ENCODE assay signal across 8 cellular contexts in the genomic region with DNA sequence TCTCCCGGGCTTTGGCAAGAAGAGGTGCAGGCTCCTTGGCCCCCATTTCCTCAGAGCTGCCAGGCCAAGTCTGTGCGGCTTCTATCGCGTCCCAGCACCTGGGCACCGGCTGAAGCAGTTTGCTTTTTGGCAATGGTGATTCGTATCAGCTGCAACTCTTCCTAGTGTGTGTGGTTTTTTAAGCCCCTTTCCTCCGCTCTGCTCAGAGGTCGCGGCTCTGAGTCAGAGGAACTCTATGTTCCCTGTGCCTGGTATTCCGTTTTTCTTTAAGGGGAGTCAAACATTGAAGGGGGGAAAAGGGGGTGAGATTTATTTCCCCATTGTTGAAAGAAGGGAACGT. TPM values are rescaled to one million over a fixed set of nuclear protein-coding genes. Genes with fewer than 3 reads are reported as not detected.
DNase-seq lines count a peak whose midpoint lies in the region; ATAC-seq and TF ChIP-seq lines count a peak whose summit lies in the region.

No MANE protein-coding gene starts in this region.

- H3K27me3 ChIP-seq in BJ (ENCODE audit: control insufficient read depth, insufficient read depth, low read length) (no peaks in the 10 kb centered on the region), fibroblast of lung (ENCODE audit: control insufficient read depth, insufficient read depth, low read length) (no peaks in the 10 kb centered on the region), osteoblast (ENCODE audit: insufficient read depth, low read length) (peaks cover 7% of the 10 kb centered on the region)

- H3K4me1 ChIP-seq in fibroblast of lung (ENCODE audit: control insufficient read depth, extremely low read depth, insufficient read depth, low read length) (peaks cover 2% of the 10 kb centered on the region), osteoblast (ENCODE audit: insufficient read depth, low read length) (peaks cover 6% of the 10 kb centered on the region)

- H3K9me3 ChIP-seq in fibroblast of lung (ENCODE audit: control insufficient read depth, insufficient read depth, low read depth, low read length) (no peaks in the 10 kb centered on the region), osteoblast (ENCODE audit: low read depth, low read length) (no peaks in the 10 kb centered on the region)

- CTCF ChIA-PET in BJ (lab: Yijun Ruan, JAX): interaction anchor here (0.7 kb wide), 1 partner anchor 14 kb away, joined by 3 read pairs; no protein-coding TSS in a partner anchor

- TF ChIP-seq CTCF in BJ (IDR thresholded peaks at IDR 0.05; ENCODE audit: insufficient read depth, low read depth, low read length) (no peak), fibroblast of lung (conservative IDR thresholded peaks at IDR 0.05 in 1 of 2, IDR thresholded peaks at IDR 0.05 in 1 of 2; ENCODE audit: low read depth in 1 of 2, low read length in 2 of 2) (no peak), osteoblast (IDR thresholded peaks at IDR 0.05; ENCODE audit: extremely low read depth, low read depth, low read length) (no peak)

- no peaks in the 10 kb centered on the region for H3K36me3 ChIP-seq in BJ (ENCODE audit: control insufficient read depth, insufficient read depth, low read length)
- H3K36me3 ChIP-seq in fibroblast of lung (ENCODE audit: control insufficient read depth, insufficient read depth, low read length): no peaks in the 10 kb centered on the region
- peaks cover 5% of the 10 kb centered on the region for H3K36me3 ChIP-seq in osteoblast (ENCODE audit: insufficient read depth, low read length)

- peak overlapping the region; percentile 94 for H3K27ac ChIP-seq in fibroblast of lung (ENCODE audit: insufficient read depth, low read length)
- H3K27ac ChIP-seq in osteoblast (ENCODE audit: low read depth, low read length): peak overlapping the region; percentile 91

- H2AFZ ChIP-seq in fibroblast of lung (ENCODE audit: low read length): peak overlapping the region; percentile 34
- peak overlapping the region; percentile 99 for H2AFZ ChIP-seq in osteoblast (ENCODE audit: low read length)

- POLR2A ChIA-PET in BJ (lab: Charles Lee): no interaction called here

- H3K79me2 ChIP-seq in fibroblast of lung (ENCODE audit: control insufficient read depth, insufficient read depth, low read length): peaks cover 46% of the 10 kb centered on the region
- H3K79me2 ChIP-seq in osteoblast (ENCODE audit: insufficient read depth, low read length): peaks cover 45% of the 10 kb centered on the region

- peaks cover 2% of the 10 kb centered on the region for H4K20me1 ChIP-seq in fibroblast of lung (ENCODE audit: control insufficient read depth, extremely low read depth, insufficient read depth, low read length)
- H4K20me1 ChIP-seq in osteoblast (ENCODE audit: insufficient read depth, low read length): peaks cover 34% of the 10 kb centered on the region

- H3K4me2 ChIP-seq in fibroblast of lung (ENCODE audit: extremely low read depth, insufficient read depth, low read length) (peak overlapping the region; percentile 61), osteoblast (ENCODE audit: insufficient read depth, low read length) (peak overlapping the region; percentile 92)

- H3K4me3 ChIP-seq in BJ (ENCODE audit: low read depth, low read length): peak overlapping the region; percentile 95
- H3K4me3 ChIP-seq in fibroblast of lung (replicated peaks in 1 of 4; ENCODE audit: control extremely low read depth in 1 of 4, insufficient read depth in 1 of 4, low read depth in 3 of 4, low read length in 4 of 4): peak overlapping the region; percentile 73 to 98 (median 84)
- peak overlapping the region; percentile 88 for H3K4me3 ChIP-seq in osteoblast (ENCODE audit: insufficient read depth, low read length)

- H3K9ac ChIP-seq in fibroblast of lung (ENCODE audit: insufficient read depth, low read length): peak overlapping the region; percentile 93

- no peak for DNase-seq in BJ (ENCODE audit: low read depth)
- DNase-seq in HCEC 1CT: peak; percentile 79
- peak; percentile 9 for DNase-seq in T-helper 22 cell (ENCODE audit: low read depth)
- DNase-seq in fibroblast of lung (ENCODE audit: low read depth in 2 of 2): peak; percentile 64 to 83
- peak; percentile 81 for DNase-seq in osteoblast (ENCODE audit: insufficient read length, low spot score, missing footprints)
- no peak for DNase-seq in activated gamma-delta T cell treated with Interleukin-2 at 50 U/mL for 16 hours
- no peak for DNase-seq in DMS53 (lab: John Stamatoyannopoulos, UW)

- no peak for ATAC-seq in HG02973 (IDR thresholded peaks at IDR 0.05; ENCODE audit: unreplicated experiment)

RNA-seq across cellular contexts. Expression of a gene that starts 0.9 kb away (rescaled TPM):
- polyA plus RNA-seq in BJ (2011; rRNA removed) (52.7 and 53.5 TPM in 2 replicates), fibroblast of lung (43.6 and 44.7 TPM in 2 replicates)
- polyA minus RNA-seq in BJ (2011; rRNA and poly(A)+ RNA removed): 87.7 and 114 TPM in 2 replicates
- total RNA-seq in fibroblast of lung (45.9 and 49.6 TPM in 2 replicates), osteoblast (45.7 and 59.0 TPM in 2 replicates)
- 24.9 and 25.3 TPM in 2 replicates for polyA plus RNA-seq in fibroblast of lung (2012)
- polyA minus RNA-seq in fibroblast of lung (ENCODE audit: low replicate concordance): 112 and 169 TPM in 2 replicates

RNA-seq across cellular contexts. Expression of a gene that starts 13.3 kb away (rescaled TPM):
- polyA plus RNA-seq in BJ (2011; rRNA removed) (6.0 and 7.1 TPM in 2 replicates), fibroblast of lung (16.2 and 18.2 TPM in 2 replicates)
- 3.3 and 3.6 TPM in 2 replicates for polyA minus RNA-seq in BJ (2011; rRNA and poly(A)+ RNA removed)
- total RNA-seq in fibroblast of lung (19.7 and 21.6 TPM in 2 replicates), osteoblast (16.3 and 17.1 TPM in 2 replicates)
- polyA plus RNA-seq in fibroblast of lung (2012): 8.9 and 10.9 TPM in 2 replicates
- polyA minus RNA-seq in fibroblast of lung (ENCODE audit: low replicate concordance): 5.8 and 6.4 TPM in 2 replicates

RNA-seq across cellular contexts. Expression of a gene that starts 55.8 kb away (rescaled TPM):
- polyA plus RNA-seq in BJ (2011; rRNA removed) (not detected in 2 replicates), fibroblast of lung (not detected in 2 replicates)
- polyA minus RNA-seq in BJ (2011; rRNA and poly(A)+ RNA removed): not detected in 2 replicates
- total RNA-seq in fibroblast of lung (not detected in 2 replicates), osteoblast (not detected in 2 replicates)
- not detected in 2 replicates for polyA plus RNA-seq in fibroblast of lung (2012)
- not detected in 2 replicates for polyA minus RNA-seq in fibroblast of lung (ENCODE audit: low replicate concordance)

Comparison
In these comparisons a context has a peak if more than half of its experiments do, and no peak if none do; other contexts are left out.
1. DNase-seq: peak in HCEC 1CT (single experiment), T-helper 22 cell (single experiment), fibroblast of lung (2 of 2) and osteoblast (single experiment); none in BJ (single experiment), activated gamma-delta T cell treated with Interleukin-2 at 50 U/mL for 16 hours (single experiment) and DMS53 (single experiment).
2. Peak in every context shown above with its lines, with median percentiles within 50 percentile points of each other: H3K4me3 ChIP-seq.